ENCODE assay signal across 8 cellular contexts in genomic region chr21:42227909-42228708, GRCh38. TPM values are rescaled to one million over a fixed set of nuclear protein-coding genes. Genes with fewer than 3 reads are reported as not detected.
A peak's percentile ranks its signal among the peaks of the same experiment; 100 is the strongest.
DNase-seq lines count a peak whose midpoint lies in the region; ATAC-seq and TF ChIP-seq lines count a peak whose summit lies in the region.

No MANE protein-coding gene starts in this region.

- H3K4me3 Mint-ChIP-seq in CD8-positive, alpha-beta memory T cell: peak overlapping the region; percentile 17 to 70 (median 67)
- H3K4me3 Mint-ChIP-seq in activated naive CD4-positive, alpha-beta T cell treated with anti-CD3 and anti-CD28 coated beads for 36 hours: peak overlapping the region; percentile 54

- H3K27me3 ChIP-seq in CD8-positive, alpha-beta memory T cell (ENCODE audit: insufficient read depth, low read length, poor library complexity, severe bottlenecking): no peaks in the 10 kb centered on the region
- H3K27me3 ChIP-seq in gastrocnemius medialis: no peaks in the 10 kb centered on the region

- H3K9me3 Mint-ChIP-seq in CD8-positive, alpha-beta memory T cell: no peaks in the 10 kb centered on the region
- no peaks in the 10 kb centered on the region for H3K9me3 Mint-ChIP-seq in activated naive CD4-positive, alpha-beta T cell treated with anti-CD3 and anti-CD28 coated beads for 36 hours

- peak overlapping the region; percentile 89 to 99 (median 98) for H3K27ac Mint-ChIP-seq in CD8-positive, alpha-beta memory T cell
- peak overlapping the region; percentile 89 for H3K27ac Mint-ChIP-seq in activated naive CD4-positive, alpha-beta T cell treated with anti-CD3 and anti-CD28 coated beads for 36 hours

- peaks cover 5% of the 10 kb centered on the region for H3K36me3 ChIP-seq in CD8-positive, alpha-beta memory T cell (ENCODE audit: insufficient read depth, low read length)
- no peaks in the 10 kb centered on the region for H3K36me3 ChIP-seq in gastrocnemius medialis

- intact Hi-C loops in activated naive CD4-positive, alpha-beta T cell treated with anti-CD3 and anti-CD28 coated beads for 36 hours (cut with micrococcal nuclease): loop anchor here (1.0 to 2.0 kb wide), 4 partner anchors 8 to 197 kb away; no protein-coding TSS in a partner anchor
- intact Hi-C loops in Right ventricle myocardium superior (cut with DNase I) (no loop called here), gastrocnemius medialis (cut with DNase I; ENCODE audit: low total_unique reads) (no loop called here)

- no peaks in the 10 kb centered on the region for H3K9me3 ChIP-seq in CD8-positive, alpha-beta memory T cell (ENCODE audit: low read length)
- H3K9me3 ChIP-seq in gastrocnemius medialis: no peaks in the 10 kb centered on the region

- TF ChIP-seq CTCF in gastrocnemius medialis (IDR thresholded peaks at IDR 0.05 in 4 of 5, conservative IDR thresholded peaks at IDR 0.05 in 1 of 5): no peak

- no peaks in the 10 kb centered on the region for H3K27me3 Mint-ChIP-seq in CD8-positive, alpha-beta memory T cell
- H3K27me3 Mint-ChIP-seq in activated naive CD4-positive, alpha-beta T cell treated with anti-CD3 and anti-CD28 coated beads for 36 hours (ENCODE audit: low read depth): no peaks in the 10 kb centered on the region

- CTCF ChIA-PET in CD8-positive, alpha-beta memory T cell (lab: Charles Lee): interaction anchor here (0.8 to 1.6 kb wide), 6 partner anchors 10 to 82 kb away, joined by 3 to 7 read pairs (median 3); no protein-coding TSS in a partner anchor
- CTCF ChIA-PET in activated naive CD4-positive, alpha-beta T cell treated with anti-CD3 and anti-CD28 coated beads for 36 hours (lab: Charles Lee): interaction anchor here (0.8 to 1.5 kb wide), 3 partner anchors 9 to 31 kb away, joined by 4 read pairs; no protein-coding TSS in a partner anchor

- peak overlapping the region; percentile 67 for H3K27ac ChIP-seq in CD8-positive, alpha-beta memory T cell (ENCODE audit: low read depth, low read length)
- H3K27ac ChIP-seq in gastrocnemius medialis: peak overlapping the region; percentile 82 to 99 (median 91)

- TF ChIP-seq POLR2A in gastrocnemius medialis (IDR thresholded peaks at IDR 0.05): peak; percentile 23 to 55

- peak; percentile 86 for ATAC-seq in GM19438 (IDR thresholded peaks at IDR 0.05; ENCODE audit: low read depth, unreplicated experiment)
- peak; percentile 90 for ATAC-seq in HG03460 (IDR thresholded peaks at IDR 0.05; ENCODE audit: unreplicated experiment)
- peak; percentile 96 for ATAC-seq in Right ventricle myocardium superior (ENCODE audit: poor library complexity)
- ATAC-seq in gastrocnemius medialis: peak; percentile 90 to 94

- POLR2A ChIA-PET in CD8-positive, alpha-beta memory T cell (lab: Charles Lee): interaction anchor here (0.6 to 2.6 kb wide), 3 partner anchors 8 to 63 kb away, joined by 3 to 10 read pairs (median 8); partner anchors contain the start of gene ABCG1

- in situ Hi-C loops in SK-MEL-5 (cut with HindIII; ENCODE audit: low pct_unique_long_range_greater_than_20kb, low sequenced_read_pairs): no loop called here
- in situ Hi-C loops in gastrocnemius medialis (cut with MboI; ENCODE audit: low sequenced_read_pairs in 4 of 4): no loop called here

- DNase-seq in CD8-positive, alpha-beta memory T cell: peak; percentile 82 to 96 (median 93)
- peak; percentile 50 for DNase-seq in SK-MEL-5 (ENCODE audit: low read depth, low spot score)
- DNase-seq in activated naive CD4-positive, alpha-beta T cell treated with anti-CD3 and anti-CD28 coated beads for 36 hours: peak; percentile 98
- peak; percentile 95 for DNase-seq in Right ventricle myocardium superior
- peak; percentile 95 to 99 for DNase-seq in gastrocnemius medialis
- DNase-seq in NCI-H1048 (lab: John Stamatoyannopoulos, UW): no peak

- H3K4me1 ChIP-seq in CD8-positive, alpha-beta memory T cell (ENCODE audit: insufficient read depth, low read length): peaks cover 55% of the 10 kb centered on the region
- H3K4me1 ChIP-seq in gastrocnemius medialis: peaks cover 54 to 55% of the 10 kb centered on the region in 2 donors

- peaks cover 57 to 90% (median 88%) of the 10 kb centered on the region in 3 donors for H3K4me1 Mint-ChIP-seq in CD8-positive, alpha-beta memory T cell
- peaks cover 78% of the 10 kb centered on the region for H3K4me1 Mint-ChIP-seq in activated naive CD4-positive, alpha-beta T cell treated with anti-CD3 and anti-CD28 coated beads for 36 hours (ENCODE audit: low read depth)

- H3K4me3 ChIP-seq in CD8-positive, alpha-beta memory T cell (ENCODE audit: low read length): peak overlapping the region; percentile 17
- no peak overlapping the region for H3K4me3 ChIP-seq in gastrocnemius medialis

- H3K36me3 Mint-ChIP-seq in CD8-positive, alpha-beta memory T cell: peaks cover 6 to 44% (median 14%) of the 10 kb centered on the region in 3 donors
- H3K36me3 Mint-ChIP-seq in activated naive CD4-positive, alpha-beta T cell treated with anti-CD3 and anti-CD28 coated beads for 36 hours (ENCODE audit: low read depth): peaks cover 26% of the 10 kb centered on the region

RNA-seq across cellular contexts. Expression of gene ABCG1, which starts 9.2 kb away (rescaled TPM):
- 1 to 10 TPM; 3.7 to 3.8 TPM for total RNA-seq in CD8-positive, alpha-beta memory T cell
- 15.7 TPM for polyA plus RNA-seq in CD8-positive, alpha-beta memory T cell
- 0.21 TPM in 1 of 2 replicates, not detected in the other for total RNA-seq in SK-MEL-5 (2014; rRNA removed; shearing (Covaris generic))
- polyA plus RNA-seq in SK-MEL-5 (2015; cell fraction: cytosol; rRNA removed): 0.04 and 0.35 TPM in 2 replicates
- polyA plus RNA-seq in SK-MEL-5 (2015; cell fraction: nucleus; rRNA removed): 0.31 TPM in 1 of 2 replicates, not detected in the other
- 10 to 100 TPM; 27.8 to 28.7 TPM for total RNA-seq in activated naive CD4-positive, alpha-beta T cell treated with anti-CD3 and anti-CD28 coated beads for 36 hours
- 7.3 TPM for total RNA-seq in Right ventricle myocardium superior
- total RNA-seq in gastrocnemius medialis: 10 to 100 TPM in 2 of 4 donors, 1 to 10 TPM in 2; 3.4 to 43.3 (median 10.3) TPM
